ENCODE assay signal across 37 cellular contexts in genomic region chr2:18496516-18496915, GRCh38.
"Had no signal": no experiment of that assay in that cellular context is flagged by ENCODE, and none has a peak within 500 bp of the region (broad histone marks: within the 10 kb centered on the region; RNA-seq: fewer than 3 reads in every experiment).

No MANE protein-coding gene starts in this region.

- H3K36me3 ChIP-seq: adrenal gland, ascending aorta, brain microvascular endothelial cell, breast epithelium, cardiac muscle cell had no signal

- H3K36me3 Mint-ChIP-seq: activated naive CD4-positive, alpha-beta T cell treated with anti-CD3 and anti-CD28 coated beads, Interleukin-2, amount 10 ng/mL, durations not matched to agents 7 days and 5 days; activated naive CD4-positive, alpha-beta T cell treated with anti-CD3 and anti-CD28 coated beads, Interleukin-2, amount 50 U/mL, for 24 hours; activated naive CD4-positive, alpha-beta T cell treated with anti-CD3 and anti-CD28 coated beads, Interleukin-2, amount 50 U/mL, for 72 hours; activated naive CD8-positive, alpha-beta T cell; activated naive CD8-positive, alpha-beta T cell treated with anti-CD3 and anti-CD28 coated beads for 36 hours; activated naive CD8-positive, alpha-beta T cell treated with anti-CD3 and anti-CD28 coated beads, Interleukin-2, amount 10 ng/mL, durations not matched to agents 7 days and 5 days; brain had no signal

- H3K9me3 Mint-ChIP-seq: activated naive CD4-positive, alpha-beta T cell treated with anti-CD3 and anti-CD28 coated beads for 36 hours; activated naive CD4-positive, alpha-beta T cell treated with anti-CD3 and anti-CD28 coated beads, Interleukin-2, amount 10 ng/mL, durations not matched to agents 7 days and 5 days; activated naive CD4-positive, alpha-beta T cell treated with anti-CD3 and anti-CD28 coated beads, Interleukin-2, amount 50 U/mL, for 24 hours; activated naive CD4-positive, alpha-beta T cell treated with anti-CD3 and anti-CD28 coated beads, Interleukin-2, amount 50 U/mL, for 72 hours; activated naive CD8-positive, alpha-beta T cell treated with anti-CD3 and anti-CD28 coated beads for 36 hours; activated naive CD8-positive, alpha-beta T cell treated with anti-CD3 and anti-CD28 coated beads, Interleukin-2, amount 10 ng/mL, durations not matched to agents 7 days and 5 days; activated naive CD8-positive, alpha-beta T cell treated with anti-CD3 and anti-CD28 coated beads, Interleukin-2, amount 50 U/mL, for 24 hours; activated T-cell treated with anti-CD3 and anti-CD28 coated beads, Interleukin-2, amount 50 U/mL, for 24 hours; activated T-cell treated with anti-CD3 and anti-CD28 coated beads, Interleukin-2, amount 50 U/mL, for 4 hours; activated T-cell treated with anti-CD3 and anti-CD28 coated beads, Interleukin-2, amount 50 U/mL, for 72 hours; activated T-helper 1 cell treated with anti-CD3 and anti-CD28 coated beads, Interleukin-12 subunit alpha, Interleukin-12 subunit beta, Interleukin-2, Interleukin-4 antibody, amounts not matched to agents 30 ng/mL and 10 ng/mL and 1 ng/mL, durations not matched to agents 14 hours and 24 hours and 36 hours; activated T-helper 17 cell treated with anti-CD3 and anti-CD28 coated beads, Interleukin-2, amount 50 U/mL, for 72 hours; activated T-helper 2 cell treated with anti-CD3 and anti-CD28 coated beads, Interferon-gamma antibody, Interleukin-2, Interleukin-4, amounts not matched to agents 10 μg/mL and 5 μg/mL and 100 μg/mL, durations not matched to agents 14 hours and 24 hours and 36 hours; brain; central memory CD8-positive, alpha-beta T cell had no signal

- H3K27ac ChIP-seq: adrenal gland, ascending aorta, body of pancreas, brain microvascular endothelial cell, breast epithelium, cardiac muscle cell had no signal

- ATAC-seq: activated naive CD4-positive, alpha-beta T cell treated with anti-CD3 and anti-CD28 coated beads, Interleukin-2, amount 50 U/mL, for 72 hours; activated naive CD8-positive, alpha-beta T cell treated with anti-CD3 and anti-CD28 coated beads, Interleukin-2, amount 50 U/mL, for 24 hours; activated T-cell treated with anti-CD3 and anti-CD28 coated beads, Interleukin-2, amount 50 U/mL, for 4 hours; activated T-cell treated with anti-CD3 and anti-CD28 coated beads, Interleukin-2, amount 50 U/mL, for 72 hours; activated T-helper 17 cell treated with anti-CD3 and anti-CD28 coated beads, Interleukin-2, amount 50 U/mL, for 72 hours; body of pancreas had no signal

- H3K4me3 ChIP-seq: adrenal gland, ascending aorta, body of pancreas, breast epithelium, cardiac muscle cell had no signal

- H3K27me3 ChIP-seq: ascending aorta, body of pancreas, brain microvascular endothelial cell, breast epithelium had no signal

- H3K4me1 ChIP-seq: adrenal gland, ascending aorta, breast epithelium had no signal

- H3K4me3 Mint-ChIP-seq: activated naive CD4-positive, alpha-beta T cell treated with anti-CD3 and anti-CD28 coated beads for 36 hours; activated naive CD4-positive, alpha-beta T cell treated with anti-CD3 and anti-CD28 coated beads, Interleukin-2, amount 10 ng/mL, durations not matched to agents 7 days and 5 days; activated naive CD4-positive, alpha-beta T cell treated with anti-CD3 and anti-CD28 coated beads, Interleukin-2, amount 50 U/mL, for 24 hours; activated naive CD8-positive, alpha-beta T cell; activated naive CD8-positive, alpha-beta T cell treated with anti-CD3 and anti-CD28 coated beads for 36 hours; activated naive CD8-positive, alpha-beta T cell treated with anti-CD3 and anti-CD28 coated beads, Interleukin-2, amount 10 ng/mL, durations not matched to agents 7 days and 5 days; activated naive CD8-positive, alpha-beta T cell treated with anti-CD3 and anti-CD28 coated beads, Interleukin-2, amount 50 U/mL, for 24 hours; activated T-cell treated with anti-CD3 and anti-CD28 coated beads, Interleukin-2, amount 50 U/mL, for 24 hours; activated T-cell treated with anti-CD3 and anti-CD28 coated beads, Interleukin-2, amount 50 U/mL, for 4 hours; activated T-cell treated with anti-CD3 and anti-CD28 coated beads, Interleukin-2, amount 50 U/mL, for 72 hours; activated T-helper 1 cell treated with anti-CD3 and anti-CD28 coated beads, Interleukin-12 subunit alpha, Interleukin-12 subunit beta, Interleukin-2, Interleukin-4 antibody, amounts not matched to agents 30 ng/mL and 10 ng/mL and 1 ng/mL, durations not matched to agents 14 hours and 24 hours and 36 hours; activated T-helper 17 cell treated with anti-CD3 and anti-CD28 coated beads, Interleukin-2, amount 50 U/mL, for 72 hours; brain; central memory CD8-positive, alpha-beta T cell had no signal

- H3K27ac Mint-ChIP-seq: activated naive CD4-positive, alpha-beta T cell treated with anti-CD3 and anti-CD28 coated beads for 36 hours; activated naive CD4-positive, alpha-beta T cell treated with anti-CD3 and anti-CD28 coated beads, Interleukin-2, amount 10 ng/mL, durations not matched to agents 7 days and 5 days; activated naive CD4-positive, alpha-beta T cell treated with anti-CD3 and anti-CD28 coated beads, Interleukin-2, amount 50 U/mL, for 24 hours; activated naive CD4-positive, alpha-beta T cell treated with anti-CD3 and anti-CD28 coated beads, Interleukin-2, amount 50 U/mL, for 72 hours; activated naive CD8-positive, alpha-beta T cell; activated naive CD8-positive, alpha-beta T cell treated with anti-CD3 and anti-CD28 coated beads for 36 hours; activated naive CD8-positive, alpha-beta T cell treated with anti-CD3 and anti-CD28 coated beads, Interleukin-2, amount 10 ng/mL, durations not matched to agents 7 days and 5 days; activated naive CD8-positive, alpha-beta T cell treated with anti-CD3 and anti-CD28 coated beads, Interleukin-2, amount 50 U/mL, for 24 hours; activated T-cell treated with anti-CD3 and anti-CD28 coated beads, Interleukin-2, amount 50 U/mL, for 24 hours; activated T-cell treated with anti-CD3 and anti-CD28 coated beads, Interleukin-2, amount 50 U/mL, for 72 hours; activated T-helper 1 cell treated with anti-CD3 and anti-CD28 coated beads, Interleukin-12 subunit alpha, Interleukin-12 subunit beta, Interleukin-2, Interleukin-4 antibody, amounts not matched to agents 30 ng/mL and 10 ng/mL and 1 ng/mL, durations not matched to agents 14 hours and 24 hours and 36 hours; activated T-helper 17 cell treated with anti-CD3 and anti-CD28 coated beads, Interleukin-2, amount 50 U/mL, for 72 hours; activated T-helper 2 cell treated with anti-CD3 and anti-CD28 coated beads, Interferon-gamma antibody, Interleukin-2, Interleukin-4, amounts not matched to agents 10 μg/mL and 5 μg/mL and 100 μg/mL, durations not matched to agents 14 hours and 24 hours and 36 hours; brain had no signal

- H3K4me1 Mint-ChIP-seq: activated naive CD4-positive, alpha-beta T cell treated with anti-CD3 and anti-CD28 coated beads, Interleukin-2, amount 10 ng/mL, durations not matched to agents 7 days and 5 days; activated naive CD4-positive, alpha-beta T cell treated with anti-CD3 and anti-CD28 coated beads, Interleukin-2, amount 50 U/mL, for 24 hours; activated naive CD8-positive, alpha-beta T cell treated with anti-CD3 and anti-CD28 coated beads for 36 hours; activated naive CD8-positive, alpha-beta T cell treated with anti-CD3 and anti-CD28 coated beads, Interleukin-2, amount 50 U/mL, for 24 hours; activated T-helper 17 cell treated with anti-CD3 and anti-CD28 coated beads, Interleukin-2, amount 50 U/mL, for 72 hours; brain; central memory CD8-positive, alpha-beta T cell had no signal

- DNase-seq: activated effector memory CD4-positive, alpha-beta T cell treated with anti-CD3 and anti-CD28 coated beads, Interleukin-2, amount 50 U/mL, for 16 hours; activated effector memory CD4-positive, alpha-beta T cell treated with Interleukin-2 at 50 U/mL for 16 hours; activated gamma-delta T cell treated with Interleukin-2 at 50 U/mL for 16 hours; activated naive CD4-positive, alpha-beta T cell; activated naive CD4-positive, alpha-beta T cell treated with anti-CD3 and anti-CD28 coated beads for 36 hours; activated naive CD4-positive, alpha-beta T cell treated with anti-CD3 and anti-CD28 coated beads, Interleukin-2, amount 10 ng/mL, durations not matched to agents 7 days and 5 days; activated naive CD4-positive, alpha-beta T cell treated with anti-CD3 and anti-CD28 coated beads, Interleukin-2, amount 50 U/mL, for 16 hours; activated naive CD4-positive, alpha-beta T cell treated with Interleukin-2 at 50 U/mL for 16 hours; activated naive CD8-positive, alpha-beta T cell treated with anti-CD3 and anti-CD28 coated beads for 36 hours; activated naive CD8-positive, alpha-beta T cell treated with anti-CD3 and anti-CD28 coated beads, Interleukin-2, amount 10 ng/mL, durations not matched to agents 7 days and 5 days; activated naive CD8-positive, alpha-beta T cell treated with anti-CD3 and anti-CD28 coated beads, Interleukin-2, amount 50 U/mL, for 24 hours; activated T-cell treated with anti-CD3 and anti-CD28 coated beads, Interleukin-2, amount 50 U/mL, for 1 hour; activated T-cell treated with anti-CD3 and anti-CD28 coated beads, Interleukin-2, amount 50 U/mL, for 24 hours; activated T-cell treated with anti-CD3 and anti-CD28 coated beads, Interleukin-2, amount 50 U/mL, for 4 hours; activated T-cell treated with anti-CD3 and anti-CD28 coated beads, Interleukin-2, amount 50 U/mL, for 48 hours; activated T-cell treated with anti-CD3 and anti-CD28 coated beads, Interleukin-2, amount 50 U/mL, for 72 hours; adrenal gland; amniotic stem cell; amygdala; anterior cingulate cortex; aorta; body of pancreas; brain microvascular endothelial cell; caudate nucleus; central memory CD4-positive, alpha-beta T cell; cerebellar nuclear complex had no signal

- H3K9me3 ChIP-seq: adrenal gland, ascending aorta, body of pancreas, breast epithelium had no signal
